8 cellular contexts compared by ENCODE assay signal in the genomic region with DNA sequence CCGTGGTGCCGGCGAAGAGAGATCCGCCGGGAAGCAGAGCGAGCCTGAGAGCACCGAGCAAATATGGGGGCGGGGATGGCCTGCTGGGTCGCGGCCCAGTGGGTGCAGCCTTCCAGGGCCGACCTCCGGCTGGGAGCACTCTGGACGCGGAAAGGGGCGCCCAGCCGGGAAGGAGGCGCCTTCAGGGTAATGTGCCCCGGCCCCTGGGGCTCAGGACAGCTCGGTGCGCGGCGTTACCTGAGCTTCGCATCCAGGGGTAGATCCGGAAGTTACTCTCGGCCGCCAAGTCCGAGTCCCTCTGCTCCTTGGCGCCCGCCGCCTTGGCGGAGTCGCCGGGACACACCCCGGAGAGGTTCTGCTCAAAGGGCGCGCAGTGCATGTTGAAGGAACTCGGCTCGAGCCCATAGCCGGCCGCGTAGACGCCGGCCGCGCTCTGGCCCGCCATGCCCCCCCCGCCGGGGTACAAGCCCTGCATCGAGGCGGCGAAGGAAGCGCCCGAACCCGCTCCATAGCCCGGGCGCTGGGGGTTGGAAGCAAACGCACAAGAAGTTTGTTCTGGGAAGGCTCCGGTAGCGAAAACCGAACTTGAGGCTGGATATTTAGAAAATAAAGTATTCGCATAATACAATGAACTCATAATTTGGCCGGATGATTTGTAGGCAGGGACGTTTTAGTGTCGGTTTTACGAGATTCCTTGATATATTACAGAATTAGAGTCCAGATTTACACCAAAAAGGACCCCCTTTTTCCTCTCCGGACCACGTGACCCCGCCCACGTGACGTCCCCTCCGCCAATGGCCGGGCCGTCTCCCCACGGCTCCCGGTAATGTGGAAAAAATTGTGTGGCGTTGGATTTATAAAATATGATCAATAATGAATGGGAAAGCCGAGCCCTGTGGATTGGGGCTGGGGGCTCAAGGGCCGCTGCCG. TPM values are rescaled to one million over a fixed set of nuclear protein-coding genes. Genes with fewer than 3 reads are reported as not detected.
DNase-seq lines count a peak whose midpoint lies in the region; ATAC-seq and TF ChIP-seq lines count a peak whose summit lies in the region.

A gene (minus strand): TSS at position 736 of the 930 bp plus-strand sequence. CDS start 99 bp downstream, at position 637.

- in situ Hi-C loops in SK-MEL-5 (cut with HindIII; ENCODE audit: low pct_unique_long_range_greater_than_20kb, low sequenced_read_pairs), result no loop called here
- in situ Hi-C loops in astrocyte of the spinal cord (cut with HindIII; ENCODE audit: low sequenced_read_pairs), result no loop called here

- no peak for TF ChIP-seq CTCF in astrocyte of the spinal cord (IDR thresholded peaks at IDR 0.05; ENCODE audit: low read depth, low read length)

- intact Hi-C loops in left colon (cut with DNase I, micrococcal nuclease), result no loop called here

- peak; percentile 45 for DNase-seq in DMS153 (lab: John Stamatoyannopoulos, UW)
- DNase-seq in HT-29 (ENCODE audit: low spot score), result peak; percentile 74
- peak; percentile 70 for DNase-seq in SK-MEL-5 (ENCODE audit: low read depth, low spot score)
- DNase-seq in astrocyte of the spinal cord (ENCODE audit: low read depth, low spot score), result peak; percentile 80
- peak; percentile 80 to 90 for DNase-seq in left colon
- peak; percentile 73 for DNase-seq in stimulated activated CD4-positive, alpha-beta T cell treated with anti-CD3 and anti-CD28 coated beads, Interleukin-4, amount 100 ng/mL, for 24 hours
- no peak for DNase-seq in SKM-1 (lab: John Stamatoyannopoulos, UW; ENCODE audit: unreplicated experiment)

- peak within 1 kb of the TSS; percentile 75 for H3K4me3 ChIP-seq in astrocyte of the spinal cord (ENCODE audit: low read depth, low read length)

- ATAC-seq in left colon (peak; percentile 73), HG03159 (IDR thresholded peaks at IDR 0.05; ENCODE audit: unreplicated experiment) (no peak)

RNA-seq across cellular contexts. Expression of the gene that starts here (rescaled TPM):
- 37.3 and 39.7 TPM in 2 replicates for total RNA-seq in HT-29 (2014; rRNA removed; shearing (Covaris generic))
- total RNA-seq in SK-MEL-5 (2014; rRNA removed; shearing (Covaris generic)), result 8.9 and 12.1 TPM in 2 replicates
- polyA plus RNA-seq in SK-MEL-5 (2015; cell fraction: cytosol; rRNA removed), result 14.4 and 14.6 TPM in 2 replicates
- polyA plus RNA-seq in SK-MEL-5 (2015; cell fraction: nucleus; rRNA removed), result 2.2 and 4.1 TPM in 2 replicates
- 10 to 100 TPM; 26.6 to 30.2 TPM for total RNA-seq in left colon
